ENCODE assay signal across 8 cellular contexts in the genomic region with DNA sequence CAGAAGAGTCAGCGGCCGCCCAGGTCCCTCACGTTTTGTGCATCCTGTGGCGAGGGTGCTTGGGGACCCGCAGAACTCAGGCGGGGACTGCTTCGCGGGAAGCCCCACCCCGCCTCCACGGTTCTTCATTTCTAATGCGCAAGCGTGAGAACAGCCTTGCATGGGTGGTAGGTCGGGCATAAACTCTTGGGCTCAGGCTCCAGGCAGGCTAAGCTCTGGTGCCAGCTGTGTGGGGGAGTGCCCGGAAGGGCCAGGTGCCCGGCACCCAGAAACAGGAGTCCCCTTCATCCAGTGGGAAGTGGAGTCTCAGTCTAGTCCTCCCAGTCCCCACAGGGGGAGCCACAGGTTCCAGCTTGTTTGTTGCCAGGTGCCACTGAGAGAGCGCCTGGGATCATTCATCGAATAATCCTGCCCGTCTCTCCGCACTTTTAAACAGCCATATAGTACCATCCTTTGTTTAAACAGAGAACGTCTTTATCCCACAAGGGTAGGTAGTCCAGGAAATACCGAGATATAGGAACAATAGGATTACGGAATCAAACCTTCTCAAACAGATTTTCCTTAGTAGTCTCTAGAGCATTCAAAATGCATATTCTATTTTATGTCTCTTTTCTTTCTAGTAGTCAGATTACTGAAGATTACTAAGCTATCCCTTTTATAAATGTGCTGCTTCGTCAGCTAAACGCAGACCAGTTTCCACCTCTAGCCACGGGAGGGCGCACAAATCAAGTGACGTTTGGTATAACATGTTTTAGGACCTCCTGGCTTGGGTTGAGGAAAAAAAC. TPM values are rescaled to one million over a fixed set of nuclear protein-coding genes. Genes with fewer than 3 reads are reported as not detected.
DNase-seq lines count a peak whose midpoint lies in the region; ATAC-seq lines count a peak whose summit lies in the region.

No MANE protein-coding gene starts in this region.

- peak overlapping the region; percentile 60 for H3K27ac ChIP-seq in Karpas-422 (ENCODE audit: low read length)
- H3K27ac ChIP-seq in naive thymus-derived CD4-positive, alpha-beta T cell (ENCODE audit: low read depth, low read length), result peak overlapping the region; percentile 60

- in situ Hi-C loops in Caki2 (cut with HindIII; ENCODE audit: low pct_unique_long_range_greater_than_20kb, low sequenced_read_pairs), result no loop called here

- POLR2A ChIA-PET in naive thymus-derived CD4-positive, alpha-beta T cell (lab: Charles Lee), result interaction anchor here (0.9 to 2.3 kb wide), 5 partner anchors 7 to 15 kb away, joined by 3 to 17 read pairs (median 7); a partner anchor contains a TSS

- H3K4me1 ChIP-seq in Karpas-422 (ENCODE audit: low read length), result peaks cover 24% of the 10 kb centered on the region
- H3K4me1 ChIP-seq in naive thymus-derived CD4-positive, alpha-beta T cell (ENCODE audit: control insufficient read depth in 2 of 2, insufficient read depth in 2 of 2, low read length in 2 of 2), result no peaks in the 10 kb centered on the region

- peak overlapping the region; percentile 69 for H3K4me2 ChIP-seq in Karpas-422 (ENCODE audit: low read depth, low read length, poor library complexity, severe bottlenecking)

- peak overlapping the region; percentile 74 for H3K4me3 Mint-ChIP-seq in activated T-helper 2 cell treated with anti-CD3 and anti-CD28 coated beads, Interferon-gamma antibody, Interleukin-2, Interleukin-4, amounts not matched to agents 10 μg/mL and 5 μg/mL and 100 μg/mL, durations not matched to agents 14 hours and 24 hours and 36 hours (ENCODE audit: low read depth)
- H3K4me3 Mint-ChIP-seq in naive thymus-derived CD4-positive, alpha-beta T cell, result peak overlapping the region; percentile 73 to 82 (median 78)
- H3K4me3 Mint-ChIP-seq in stimulated activated naive CD8-positive, alpha-beta T cell treated with anti-CD3 and anti-CD28 coated beads, Interleukin-15, amount 100 ng/mL, for 72 hours, result peak overlapping the region; percentile 76 to 78

- peak overlapping the region; percentile 44; the same call in 1 of the 2 replicates for H2AFZ ChIP-seq in Karpas-422 (ENCODE audit: low read length)

- H3K79me2 ChIP-seq in Karpas-422 (ENCODE audit: low read length), result no peaks in the 10 kb centered on the region

- peaks cover 8% of the 10 kb centered on the region for H3K4me1 Mint-ChIP-seq in activated T-helper 2 cell treated with anti-CD3 and anti-CD28 coated beads, Interferon-gamma antibody, Interleukin-2, Interleukin-4, amounts not matched to agents 10 μg/mL and 5 μg/mL and 100 μg/mL, durations not matched to agents 14 hours and 24 hours and 36 hours (ENCODE audit: low read depth)
- peaks cover 0 to 10% (median 4%) of the 10 kb centered on the region in 7 donors for H3K4me1 Mint-ChIP-seq in naive thymus-derived CD4-positive, alpha-beta T cell
- peaks cover 9% of the 10 kb centered on the region for H3K4me1 Mint-ChIP-seq in stimulated activated naive CD8-positive, alpha-beta T cell treated with anti-CD3 and anti-CD28 coated beads, Interleukin-15, amount 100 ng/mL, for 72 hours

- H3K9ac ChIP-seq in Karpas-422 (ENCODE audit: low read length), result peak overlapping the region; percentile 51

- CTCF ChIA-PET in naive thymus-derived CD4-positive, alpha-beta T cell (lab: Charles Lee), result interaction anchor here (0.6 to 2.8 kb wide), 10 partner anchors 9 to 164 kb away, joined by 3 to 16 read pairs (median 4); no protein-coding TSS in a partner anchor

- no peaks in the 10 kb centered on the region for H3K36me3 ChIP-seq in Karpas-422 (ENCODE audit: insufficient read depth, low read length)
- H3K36me3 ChIP-seq in naive thymus-derived CD4-positive, alpha-beta T cell (ENCODE audit: control insufficient read depth in 2 of 3, insufficient read depth in 3 of 3, low read length in 3 of 3), result no peaks in the 10 kb centered on the region

- intact Hi-C loops in activated T-helper 2 cell treated with anti-CD3 and anti-CD28 coated beads, Interferon-gamma antibody, Interleukin-2, Interleukin-4, amounts not matched to agents 10 μg/mL and 5 μg/mL and 100 μg/mL, durations not matched to agents 14 hours and 24 hours and 36 hours (cut with micrococcal nuclease), result loop anchor here (1.0 kb wide), 1 partner anchor 163 kb away; no protein-coding TSS in a partner anchor
- intact Hi-C loops in naive thymus-derived CD4-positive, alpha-beta T cell (cut with micrococcal nuclease), result loop anchor here (1.0 to 2.0 kb wide), 5 partner anchors 9 to 163 kb away; a partner anchor contains a TSS

- H3K27me3 Mint-ChIP-seq in activated T-helper 2 cell treated with anti-CD3 and anti-CD28 coated beads, Interferon-gamma antibody, Interleukin-2, Interleukin-4, amounts not matched to agents 10 μg/mL and 5 μg/mL and 100 μg/mL, durations not matched to agents 14 hours and 24 hours and 36 hours (ENCODE audit: low read depth), result peaks cover 10% of the 10 kb centered on the region
- H3K27me3 Mint-ChIP-seq in naive thymus-derived CD4-positive, alpha-beta T cell, result peaks cover 0 to 12% (median 0%) of the 10 kb centered on the region in 5 donors
- no peaks in the 10 kb centered on the region for H3K27me3 Mint-ChIP-seq in stimulated activated naive CD8-positive, alpha-beta T cell treated with anti-CD3 and anti-CD28 coated beads, Interleukin-15, amount 100 ng/mL, for 72 hours

- H3K27me3 ChIP-seq in Karpas-422 (ENCODE audit: low read length), result no peaks in the 10 kb centered on the region
- H3K27me3 ChIP-seq in naive thymus-derived CD4-positive, alpha-beta T cell (ENCODE audit: control insufficient read depth in 2 of 2, insufficient read depth in 2 of 2, low read length in 2 of 2), result no peaks in the 10 kb centered on the region

- no peaks in the 10 kb centered on the region for H3K9me3 Mint-ChIP-seq in activated T-helper 2 cell treated with anti-CD3 and anti-CD28 coated beads, Interferon-gamma antibody, Interleukin-2, Interleukin-4, amounts not matched to agents 10 μg/mL and 5 μg/mL and 100 μg/mL, durations not matched to agents 14 hours and 24 hours and 36 hours
- peaks cover 0 to 2% (median 0%) of the 10 kb centered on the region in 11 donors for H3K9me3 Mint-ChIP-seq in naive thymus-derived CD4-positive, alpha-beta T cell
- H3K9me3 Mint-ChIP-seq in stimulated activated naive CD8-positive, alpha-beta T cell treated with anti-CD3 and anti-CD28 coated beads, Interleukin-15, amount 100 ng/mL, for 72 hours, result no peaks in the 10 kb centered on the region

- peak; percentile 59 for ATAC-seq in GM21526 (IDR thresholded peaks at IDR 0.05; ENCODE audit: low FRiP score, unreplicated experiment)
- peak; percentile 86 for ATAC-seq in naive thymus-derived CD4-positive, alpha-beta T cell
- peak; percentile 89 for ATAC-seq in stimulated activated naive CD8-positive, alpha-beta T cell treated with anti-CD3 and anti-CD28 coated beads, Interleukin-15, amount 100 ng/mL, for 72 hours

- no peaks in the 10 kb centered on the region for H3K36me3 Mint-ChIP-seq in activated T-helper 2 cell treated with anti-CD3 and anti-CD28 coated beads, Interferon-gamma antibody, Interleukin-2, Interleukin-4, amounts not matched to agents 10 μg/mL and 5 μg/mL and 100 μg/mL, durations not matched to agents 14 hours and 24 hours and 36 hours (ENCODE audit: low read depth)
- H3K36me3 Mint-ChIP-seq in naive thymus-derived CD4-positive, alpha-beta T cell, result no peaks in the 10 kb centered on the region

- DNase-seq in Caki2 (ENCODE audit: low read depth), result peak; percentile 54
- DNase-seq in Karpas-422, result peak; percentile 93
- DNase-seq in RKO (ENCODE audit: low spot score), result peak; percentile 80
- DNase-seq in activated T-helper 2 cell treated with anti-CD3 and anti-CD28 coated beads, Interferon-gamma antibody, Interleukin-2, Interleukin-4, amounts not matched to agents 10 μg/mL and 5 μg/mL and 100 μg/mL, durations not matched to agents 14 hours and 24 hours and 36 hours (ENCODE audit: low spot score), result peak; percentile 46
- peak; percentile 38 for DNase-seq in fibroblast of gingiva (ENCODE audit: low read depth)
- DNase-seq in naive thymus-derived CD4-positive, alpha-beta T cell, result peak; percentile 32 to 64 (median 57)
- peak; percentile 55 to 67 for DNase-seq in stimulated activated naive CD8-positive, alpha-beta T cell treated with anti-CD3 and anti-CD28 coated beads, Interleukin-15, amount 100 ng/mL, for 72 hours

- no peaks in the 10 kb centered on the region for H3K9me2 ChIP-seq in Karpas-422 (replicated peaks; ENCODE audit: insufficient read depth, low read length)

- no peaks in the 10 kb centered on the region for H3K9me3 ChIP-seq in Karpas-422 (ENCODE audit: low read length)
- no peaks in the 10 kb centered on the region for H3K9me3 ChIP-seq in naive thymus-derived CD4-positive, alpha-beta T cell (ENCODE audit: control insufficient read depth in 2 of 3, low read length in 3 of 3)

- no peaks in the 10 kb centered on the region for H4K20me1 ChIP-seq in Karpas-422 (ENCODE audit: insufficient read depth, low read depth, low read length)

- no peak overlapping the region for H3K27ac Mint-ChIP-seq in activated T-helper 2 cell treated with anti-CD3 and anti-CD28 coated beads, Interferon-gamma antibody, Interleukin-2, Interleukin-4, amounts not matched to agents 10 μg/mL and 5 μg/mL and 100 μg/mL, durations not matched to agents 14 hours and 24 hours and 36 hours
- H3K27ac Mint-ChIP-seq in naive thymus-derived CD4-positive, alpha-beta T cell, result peak overlapping the region in 7 of 9 donors; percentile 31 to 88 (median 67)
- peak overlapping the region; percentile 42 to 91 for H3K27ac Mint-ChIP-seq in stimulated activated naive CD8-positive, alpha-beta T cell treated with anti-CD3 and anti-CD28 coated beads, Interleukin-15, amount 100 ng/mL, for 72 hours

- H3K4me3 ChIP-seq in Karpas-422 (ENCODE audit: low read length), result peak overlapping the region; percentile 48
- peak overlapping the region; percentile 74 for H3K4me3 ChIP-seq in naive thymus-derived CD4-positive, alpha-beta T cell (ENCODE audit: low read length)

RNA-seq across cellular contexts. Expression of a gene that starts 12.7 kb away (rescaled TPM):
- 85.5 and 124 TPM in 2 replicates for total RNA-seq in Caki2 (2014; rRNA removed; shearing (Covaris generic); ENCODE audit: low replicate concordance)
- 138 and 185 TPM in 2 replicates for total RNA-seq in Karpas-422 (2014; rRNA removed; shearing (Covaris generic); ENCODE audit: low replicate concordance)
- 163 and 164 TPM in 2 replicates for total RNA-seq in activated T-helper 2 cell treated with anti-CD3 and anti-CD28 coated beads, Interferon-gamma antibody, Interleukin-2, Interleukin-4, amounts not matched to agents 10 μg/mL and 5 μg/mL and 100 μg/mL, durations not matched to agents 14 hours and 24 hours and 36 hours
- 100 to 1,000 TPM in 1 of 5 experiments, 10 to 100 TPM in 4; 82.9 to 112 (median 94.6) TPM for total RNA-seq in naive thymus-derived CD4-positive, alpha-beta T cell
- polyA plus RNA-seq in naive thymus-derived CD4-positive, alpha-beta T cell, result 100 to 1,000 TPM; 115 to 145 TPM

Comparison
In these comparisons a context has a peak if more than half of its experiments do, and no peak if none do; other contexts are left out.
1. Peak in every context shown above with its lines: DNase-seq, ATAC-seq, H3K4me3 ChIP-seq and H3K27ac ChIP-seq.
2. DNase-seq: peak in every context shown above with its lines; median percentile 93 in Karpas-422; 80 in RKO; 61 in stimulated activated naive CD8-positive, alpha-beta T cell treated with anti-CD3 and anti-CD28 coated beads, Interleukin-15, amount 100 ng/mL, for 72 hours; 57 in naive thymus-derived CD4-positive, alpha-beta T cell; 54 in Caki2; 46 in activated T-helper 2 cell treated with anti-CD3 and anti-CD28 coated beads, Interferon-gamma antibody, Interleukin-2, Interleukin-4, amounts not matched to agents 10 μg/mL and 5 μg/mL and 100 μg/mL, durations not matched to agents 14 hours and 24 hours and 36 hours; 38 in fibroblast of gingiva.